Comparison of ENCODE assay signal across 8 cellular contexts in genomic region chr3:72821170-72821781, GRCh38. TPM values are rescaled to one million over a fixed set of nuclear protein-coding genes. Genes with fewer than 3 reads are reported as not detected.
DNase-seq lines count a peak whose midpoint lies in the region; ATAC-seq and TF ChIP-seq lines count a peak whose summit lies in the region.

No MANE protein-coding gene starts in this region.

- in situ Hi-C loops in HAP-1 (cut with MboI; ENCODE audit: low sequenced_read_pairs): loop anchor here (10.0 to 25.0 kb wide), 2 partner anchors 156 to 859 kb away; no protein-coding TSS in a partner anchor

- peak overlapping the region; percentile 43 for H3K4me2 ChIP-seq in SK-N-SH

- CTCF ChIA-PET in SK-N-SH (lab: Yijun Ruan, JAX): interaction anchor here (0.6 to 7.3 kb wide), 31 partner anchors 8 to 1732 kb away, joined by 3 to 143 read pairs (median 5); partner anchors contain the start of gene SHQ1

- WGBS in SK-N-SH (ENCODE audit: low lambda C conversion rate): 68% methylated on average over 8 of the region's 8 CpGs
- WGBS in right cardiac atrium: 29% methylated on average over 8 of the region's 8 CpGs

- no peaks in the 10 kb centered on the region; the same call in 1 of the 2 replicates for H3K79me2 ChIP-seq in SK-N-SH (ENCODE audit: insufficient read depth)

- TF ChIP-seq RAD21 in SK-N-SH (IDR thresholded peaks at IDR 0.05; ENCODE audit: low read length): no peak

- POLR2A ChIA-PET in SK-N-SH (lab: Yijun Ruan, JAX): interaction anchor here (2.6 kb wide), 1 partner anchor 155 kb away, joined by 7 read pairs; no protein-coding TSS in a partner anchor

- H3K9me3 ChIP-seq in SK-N-SH (no peaks in the 10 kb centered on the region), right cardiac atrium (ENCODE audit: control insufficient read depth, low read length) (no peaks in the 10 kb centered on the region), HAP-1 (no peaks in the 10 kb centered on the region)

- H2AFZ ChIP-seq in SK-N-SH (ENCODE audit: low read depth): no peak overlapping the region

- peaks cover 26% of the 10 kb centered on the region for H3F3A ChIP-seq in SK-N-SH (replicated peaks; ENCODE audit: insufficient read depth)

- H3K36me3 ChIP-seq in SK-N-SH (replicated peaks in 1 of 2; ENCODE audit: control insufficient read depth in 1 of 2, insufficient read depth in 2 of 2, low read length in 1 of 2) (peaks cover 6 to 33% of the 10 kb centered on the region in 2 experiments), HAP-1 (replicated peaks) (peaks cover 5% of the 10 kb centered on the region; the same call in 1 of the 2 replicates)

- ATAC-seq in HG02870 (IDR thresholded peaks at IDR 0.05; ENCODE audit: unreplicated experiment): peak; percentile 28
- ATAC-seq in right cardiac atrium: peak; percentile 86 to 90
- no peak for ATAC-seq in HG03439 (IDR thresholded peaks at IDR 0.05; ENCODE audit: unreplicated experiment)

- no peak for TF ChIP-seq EP300 in SK-N-SH (IDR thresholded peaks at IDR 0.05; ENCODE audit: borderline replicate concordance in 1 of 2, low read depth in 1 of 2, low read length in 1 of 2)

- H3K4me1 ChIP-seq in SK-N-SH (ENCODE audit: control insufficient read depth in 1 of 2, insufficient read depth in 2 of 2, low read depth in 1 of 2, low read length in 1 of 2) (peaks cover 21 to 25% of the 10 kb centered on the region in 2 experiments), right cardiac atrium (ENCODE audit: control insufficient read depth, insufficient read depth, low read length) (peaks cover 4% of the 10 kb centered on the region), HAP-1 (no peaks in the 10 kb centered on the region)

- H3K27ac ChIP-seq in SK-N-SH (ENCODE audit: low read depth in 2 of 2, low read length in 1 of 2): peak overlapping the region; percentile 30 to 67
- peak overlapping the region; percentile 89 for H3K27ac ChIP-seq in right cardiac atrium (ENCODE audit: low read length)
- H3K27ac ChIP-seq in coronary artery: no peak overlapping the region

- no peak overlapping the region for H3K9ac ChIP-seq in SK-N-SH

- H3K4me3 ChIP-seq in SK-N-SH (ENCODE audit: low read depth in 2 of 2, low read length in 1 of 2): no peak overlapping the region
- no peak overlapping the region for H3K4me3 ChIP-seq in right cardiac atrium (ENCODE audit: low read length)
- H3K4me3 ChIP-seq in HAP-1: no peak overlapping the region
- no peak overlapping the region for H3K4me3 ChIP-seq in coronary artery

- no peaks in the 10 kb centered on the region for H3K9me2 ChIP-seq in SK-N-SH

- H3K27me3 ChIP-seq in SK-N-SH (ENCODE audit: insufficient read depth) (no peaks in the 10 kb centered on the region), right cardiac atrium (ENCODE audit: control insufficient read depth, insufficient read depth) (no peaks in the 10 kb centered on the region), HAP-1 (ENCODE audit: low read depth) (no peaks in the 10 kb centered on the region)

- intact Hi-C loops in right cardiac atrium (cut with DNase I): loop anchor here (2.0 to 10.0 kb wide), 6 partner anchors 866 to 1096 kb away; partner anchors contain the start of gene EIF4E3 (in 3 of the 4)

- peaks cover 31% of the 10 kb centered on the region for H4K20me1 ChIP-seq in SK-N-SH (ENCODE audit: insufficient read depth)

- TF ChIP-seq CTCF in SK-N-SH (IDR thresholded peaks at IDR 0.05) (no peak), coronary artery (IDR thresholded peaks at IDR 0.05) (no peak)

- DNase-seq in GM04503 (ENCODE audit: low read depth): peak; percentile 74
- DNase-seq in SK-N-SH: no peak
- peak in 1 of 3 donors; percentile 18 for DNase-seq in right cardiac atrium
- DNase-seq in HAP-1 (ENCODE audit: low spot score in 2 of 2): no peak
- no peak for DNase-seq in SW 1271 (lab: John Stamatoyannopoulos, UW)
- no peak for DNase-seq in coronary artery (ENCODE audit: low spot score)

TF ChIP-seq in SK-N-SH, 30 proteins besides CTCF, POLR2A, EP300 and RAD21:
- TF ChIP-seq NFIC (IDR thresholded peaks at IDR 0.05; ENCODE audit: borderline replicate concordance) (0 out of 2 replicates have a peak, but pooled peaks have one; percentile 8), SMC3 (IDR thresholded peaks at IDR 0.05; ENCODE audit: low read depth, low read length) (no peak)

RNA-seq across cellular contexts. Expression of gene SHQ1, which starts 27.0 kb away (rescaled TPM):
- polyA plus RNA-seq in SK-N-SH (2012; rRNA removed): 10.5 and 11.7 TPM in 2 replicates
- polyA plus RNA-seq in SK-N-SH (2012; cell fraction: cytosol; rRNA removed): 14.8 and 16.1 TPM in 2 replicates
- 8.3 and 14.7 TPM in 2 replicates for polyA plus RNA-seq in SK-N-SH (2012; cell fraction: nucleus; rRNA removed)
- 10 to 100 TPM; 21.0 to 27.1 (median 22.8) TPM for total RNA-seq in right cardiac atrium
- polyA plus RNA-seq in right cardiac atrium: 10.7 TPM

Comparison
In these comparisons a context has a peak if more than half of its experiments do, and no peak if none do; other contexts are left out.
1. H3K27ac ChIP-seq: peak in SK-N-SH (2 of 2) and right cardiac atrium (single experiment); none in coronary artery (0 of 2).